8 cellular contexts compared by ENCODE assay signal in genomic region chr1:112704908-112705627, GRCh38. TPM values are rescaled to one million over a fixed set of nuclear protein-coding genes. Genes with fewer than 3 reads are reported as not detected.
DNase-seq lines count a peak whose midpoint lies in the region; ATAC-seq and TF ChIP-seq lines count a peak whose summit lies in the region.

No MANE protein-coding gene starts in this region.

- no CpG with 5 or more reads among the region's 13 CpGs for whole genome bisulfite sequencing in iPS DF 6.9 (ENCODE audit: insufficient coverage, insufficient read length)

- H3K27ac ChIP-seq in iPS DF 6.9 (ENCODE audit: low read length), result no peak overlapping the region

- TF ChIP-seq RAD21 in Ishikawa (IDR thresholded peaks at IDR 0.05; ENCODE audit: low read depth), result no peak

- H3K9me3 ChIP-seq in iPS DF 6.9 (ENCODE audit: control insufficient read depth, insufficient read depth, low read length), result no peaks in the 10 kb centered on the region

- DNase-seq in activated CD4-positive, alpha-beta T cell treated with anti-CD3 and anti-CD28 coated beads for 48 hours, result peak; percentile 70
- no peak for DNase-seq in activated CD4-positive, alpha-beta T cell treated with anti-CD3 and anti-CD28 coated beads, Interleukin-2, amount 50 U/mL, for 1 hour
- DNase-seq in SK-MEL-5 (ENCODE audit: low read depth, low spot score) (peak; percentile 84), brain pericyte (ENCODE audit: low read depth, low spot score) (peak; percentile 89), iPS DF 6.9 (ENCODE audit: low read depth, low spot score) (peak; percentile 92), skeletal muscle cell (ENCODE audit: low read depth) (peak; percentile 96)

- in situ Hi-C loops in SK-MEL-5 (cut with HindIII; ENCODE audit: low pct_unique_long_range_greater_than_20kb, low sequenced_read_pairs), result no loop called here

- H3K36me3 ChIP-seq in iPS DF 6.9 (ENCODE audit: control insufficient read depth, insufficient read depth, low read length), result peaks cover 6% of the 10 kb centered on the region; the same call in 1 of the 2 replicates

- peak; percentile 58 for ATAC-seq in GM21786 (IDR thresholded peaks at IDR 0.05; ENCODE audit: unreplicated experiment)

- TF ChIP-seq EP300 in Ishikawa (IDR thresholded peaks at IDR 0.05; ENCODE audit: borderline replicate concordance), result no peak; the same call in 1 of the 2 replicates

- H3K4me1 ChIP-seq in iPS DF 6.9 (ENCODE audit: control insufficient read depth, insufficient read depth, low read length), result peaks cover 16% of the 10 kb centered on the region

- H3K27me3 ChIP-seq in iPS DF 6.9 (ENCODE audit: control insufficient read depth, insufficient read depth, low read length), result no peaks in the 10 kb centered on the region; the same call in 1 of the 2 replicates

- H3K4me3 ChIP-seq in iPS DF 6.9 (ENCODE audit: low read length), result no peak overlapping the region; the same call in 1 of the 2 replicates
- peak overlapping the region; percentile 92 for H3K4me3 ChIP-seq in skeletal muscle cell (ENCODE audit: low read depth, low read length)

TF ChIP-seq in Ishikawa, 13 proteins besides CTCF, POLR2A, EP300 and RAD21:
- TF ChIP-seq MAX (IDR thresholded peaks at IDR 0.05) (peak; percentile 90), USF1 (IDR thresholded peaks at IDR 0.05) (no peak), TEAD4 (IDR thresholded peaks at IDR 0.05) (no peak), REST (IDR thresholded peaks at IDR 0.05; ENCODE audit: low read depth) (no peak), CEBPB (IDR thresholded peaks at IDR 0.05) (no peak), FOXM1 (IDR thresholded peaks at IDR 0.05; ENCODE audit: borderline replicate concordance, low read depth) (no peak), TCF12 (IDR thresholded peaks at IDR 0.05; ENCODE audit: low read depth) (peak; percentile 35), EGR1 (IDR thresholded peaks at IDR 0.05) (no peak), NFIC (IDR thresholded peaks at IDR 0.05) (peak; percentile 4; the same call in 1 of the 2 replicates), YY1 (IDR thresholded peaks at IDR 0.05; ENCODE audit: low read depth) (no peak), TAF1 (IDR thresholded peaks at IDR 0.05; ENCODE audit: low read depth) (no peak), CREB1 (IDR thresholded peaks at IDR 0.05; ENCODE audit: low read depth) (no peak), ZBTB7A (IDR thresholded peaks at IDR 0.05; ENCODE audit: low read depth) (no peak)
TF ChIP-seq in Ishikawa: peak in this region for 3.

RNA-seq across cellular contexts. Expression of gene RHOC, which starts 1.9 kb away (rescaled TPM):
- total RNA-seq in SK-MEL-5 (2014; rRNA removed; shearing (Covaris generic)), result 100 and 125 TPM in 2 replicates
- 142 and 159 TPM in 2 replicates for polyA plus RNA-seq in SK-MEL-5 (2015; cell fraction: cytosol; rRNA removed)
- polyA plus RNA-seq in SK-MEL-5 (2015; cell fraction: nucleus; rRNA removed), result 61.4 and 72.8 TPM in 2 replicates

RNA-seq across cellular contexts. Expression of gene PPM1J, which starts 10.1 kb away (rescaled TPM):
- total RNA-seq in SK-MEL-5 (2014; rRNA removed; shearing (Covaris generic)), result 0.40 and 0.61 TPM in 2 replicates
- 1.2 and 1.6 TPM in 2 replicates for polyA plus RNA-seq in SK-MEL-5 (2015; cell fraction: cytosol; rRNA removed)
- 2.5 and 14.7 TPM in 2 replicates for polyA plus RNA-seq in SK-MEL-5 (2015; cell fraction: nucleus; rRNA removed)

RNA-seq across cellular contexts. Expression of gene MOV10, which starts 30.6 kb away (rescaled TPM):
- total RNA-seq in SK-MEL-5 (2014; rRNA removed; shearing (Covaris generic)), result 29.1 TPM in 2 replicates
- 36.1 and 61.7 TPM in 2 replicates for polyA plus RNA-seq in SK-MEL-5 (2015; cell fraction: cytosol; rRNA removed)
- polyA plus RNA-seq in SK-MEL-5 (2015; cell fraction: nucleus; rRNA removed), result 221 and 258 TPM in 2 replicates
